Comparison of ENCODE assay signal across 2 cellular contexts in the genomic region with DNA sequence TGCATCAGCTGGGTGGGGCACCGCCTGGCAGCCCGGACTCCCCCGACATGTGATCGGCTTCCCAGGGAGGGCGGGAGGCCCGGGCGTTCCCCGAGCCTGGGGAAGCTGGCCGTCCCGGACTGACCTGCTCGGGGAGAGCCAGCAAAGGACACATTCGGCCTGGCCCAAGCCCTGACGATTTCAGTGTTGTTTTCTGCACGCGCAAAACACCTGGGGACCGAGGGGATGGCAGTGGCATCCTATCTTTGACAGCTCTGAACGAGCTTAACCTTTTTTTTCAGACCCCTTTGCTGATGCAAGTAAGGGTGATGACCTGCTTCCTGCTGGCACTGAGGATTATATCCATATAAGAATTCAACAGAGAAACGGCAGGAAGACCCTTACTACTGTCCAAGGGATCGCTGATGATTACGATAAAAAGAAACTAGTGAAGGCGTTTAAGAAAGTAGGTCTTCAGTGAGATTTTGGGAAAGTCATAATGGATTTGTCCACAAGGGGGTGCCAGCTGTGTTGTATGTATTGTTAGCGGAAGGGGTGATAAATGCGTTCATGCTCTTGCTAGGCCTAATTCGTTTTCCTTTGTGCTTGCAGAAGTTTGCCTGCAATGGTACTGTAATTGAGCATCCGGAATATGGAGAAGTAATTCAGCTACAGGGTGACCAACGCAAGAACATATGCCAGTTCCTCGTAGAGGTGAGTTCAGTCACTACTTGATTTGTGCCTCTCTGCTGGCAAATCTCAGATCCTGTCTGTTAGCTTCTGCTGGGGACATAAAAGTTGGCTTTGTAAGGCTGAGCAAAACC.
TF ChIP-seq lines count a peak whose summit lies in the region.

No MANE protein-coding gene starts in this region.

TF ChIP-seq in HEK293, 187 proteins besides CTCF, POLR2A, EP300 and RAD21 (continued from another document):
- TF ChIP-seq, protein P1, sequence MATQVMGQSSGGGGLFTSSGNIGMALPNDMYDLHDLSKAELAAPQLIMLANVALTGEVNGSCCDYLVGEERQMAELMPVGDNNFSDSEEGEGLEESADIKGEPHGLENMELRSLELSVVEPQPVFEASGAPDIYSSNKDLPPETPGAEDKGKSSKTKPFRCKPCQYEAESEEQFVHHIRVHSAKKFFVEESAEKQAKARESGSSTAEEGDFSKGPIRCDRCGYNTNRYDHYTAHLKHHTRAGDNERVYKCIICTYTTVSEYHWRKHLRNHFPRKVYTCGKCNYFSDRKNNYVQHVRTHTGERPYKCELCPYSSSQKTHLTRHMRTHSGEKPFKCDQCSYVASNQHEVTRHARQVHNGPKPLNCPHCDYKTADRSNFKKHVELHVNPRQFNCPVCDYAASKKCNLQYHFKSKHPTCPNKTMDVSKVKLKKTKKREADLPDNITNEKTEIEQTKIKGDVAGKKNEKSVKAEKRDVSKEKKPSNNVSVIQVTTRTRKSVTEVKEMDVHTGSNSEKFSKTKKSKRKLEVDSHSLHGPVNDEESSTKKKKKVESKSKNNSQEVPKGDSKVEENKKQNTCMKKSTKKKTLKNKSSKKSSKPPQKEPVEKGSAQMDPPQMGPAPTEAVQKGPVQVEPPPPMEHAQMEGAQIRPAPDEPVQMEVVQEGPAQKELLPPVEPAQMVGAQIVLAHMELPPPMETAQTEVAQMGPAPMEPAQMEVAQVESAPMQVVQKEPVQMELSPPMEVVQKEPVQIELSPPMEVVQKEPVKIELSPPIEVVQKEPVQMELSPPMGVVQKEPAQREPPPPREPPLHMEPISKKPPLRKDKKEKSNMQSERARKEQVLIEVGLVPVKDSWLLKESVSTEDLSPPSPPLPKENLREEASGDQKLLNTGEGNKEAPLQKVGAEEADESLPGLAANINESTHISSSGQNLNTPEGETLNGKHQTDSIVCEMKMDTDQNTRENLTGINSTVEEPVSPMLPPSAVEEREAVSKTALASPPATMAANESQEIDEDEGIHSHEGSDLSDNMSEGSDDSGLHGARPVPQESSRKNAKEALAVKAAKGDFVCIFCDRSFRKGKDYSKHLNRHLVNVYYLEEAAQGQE (tag by site-specific recombination; IDR thresholded peaks at IDR 0.05), result 0 out of 2 replicates have a peak, but pooled peaks have one; percentile 11
- TF ChIP-seq ZNF350 (tag by site-specific recombination; IDR thresholded peaks at IDR 0.05) (no peak), PRDM1 (tag by site-specific recombination; IDR thresholded peaks at IDR 0.05) (peak; percentile 94), HOXC10 (CRISPR knock-in tag; IDR thresholded peaks at IDR 0.05) (no peak)
- TF ChIP-seq, protein P2, sequence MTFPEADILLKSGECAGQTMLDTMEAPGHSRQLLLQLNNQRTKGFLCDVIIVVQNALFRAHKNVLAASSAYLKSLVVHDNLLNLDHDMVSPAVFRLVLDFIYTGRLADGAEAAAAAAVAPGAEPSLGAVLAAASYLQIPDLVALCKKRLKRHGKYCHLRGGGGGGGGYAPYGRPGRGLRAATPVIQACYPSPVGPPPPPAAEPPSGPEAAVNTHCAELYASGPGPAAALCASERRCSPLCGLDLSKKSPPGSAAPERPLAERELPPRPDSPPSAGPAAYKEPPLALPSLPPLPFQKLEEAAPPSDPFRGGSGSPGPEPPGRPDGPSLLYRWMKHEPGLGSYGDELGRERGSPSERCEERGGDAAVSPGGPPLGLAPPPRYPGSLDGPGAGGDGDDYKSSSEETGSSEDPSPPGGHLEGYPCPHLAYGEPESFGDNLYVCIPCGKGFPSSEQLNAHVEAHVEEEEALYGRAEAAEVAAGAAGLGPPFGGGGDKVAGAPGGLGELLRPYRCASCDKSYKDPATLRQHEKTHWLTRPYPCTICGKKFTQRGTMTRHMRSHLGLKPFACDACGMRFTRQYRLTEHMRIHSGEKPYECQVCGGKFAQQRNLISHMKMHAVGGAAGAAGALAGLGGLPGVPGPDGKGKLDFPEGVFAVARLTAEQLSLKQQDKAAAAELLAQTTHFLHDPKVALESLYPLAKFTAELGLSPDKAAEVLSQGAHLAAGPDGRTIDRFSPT (tag by site-specific recombination; IDR thresholded peaks at IDR 0.05), result no peak
TF ChIP-seq in HEK293: peak in this region for 11.

TF ChIP-seq in K562, 482 proteins besides CTCF, POLR2A, EP300 and RAD21 (continued from another document and continues in another):
- TF ChIP-seq, protein P3, sequence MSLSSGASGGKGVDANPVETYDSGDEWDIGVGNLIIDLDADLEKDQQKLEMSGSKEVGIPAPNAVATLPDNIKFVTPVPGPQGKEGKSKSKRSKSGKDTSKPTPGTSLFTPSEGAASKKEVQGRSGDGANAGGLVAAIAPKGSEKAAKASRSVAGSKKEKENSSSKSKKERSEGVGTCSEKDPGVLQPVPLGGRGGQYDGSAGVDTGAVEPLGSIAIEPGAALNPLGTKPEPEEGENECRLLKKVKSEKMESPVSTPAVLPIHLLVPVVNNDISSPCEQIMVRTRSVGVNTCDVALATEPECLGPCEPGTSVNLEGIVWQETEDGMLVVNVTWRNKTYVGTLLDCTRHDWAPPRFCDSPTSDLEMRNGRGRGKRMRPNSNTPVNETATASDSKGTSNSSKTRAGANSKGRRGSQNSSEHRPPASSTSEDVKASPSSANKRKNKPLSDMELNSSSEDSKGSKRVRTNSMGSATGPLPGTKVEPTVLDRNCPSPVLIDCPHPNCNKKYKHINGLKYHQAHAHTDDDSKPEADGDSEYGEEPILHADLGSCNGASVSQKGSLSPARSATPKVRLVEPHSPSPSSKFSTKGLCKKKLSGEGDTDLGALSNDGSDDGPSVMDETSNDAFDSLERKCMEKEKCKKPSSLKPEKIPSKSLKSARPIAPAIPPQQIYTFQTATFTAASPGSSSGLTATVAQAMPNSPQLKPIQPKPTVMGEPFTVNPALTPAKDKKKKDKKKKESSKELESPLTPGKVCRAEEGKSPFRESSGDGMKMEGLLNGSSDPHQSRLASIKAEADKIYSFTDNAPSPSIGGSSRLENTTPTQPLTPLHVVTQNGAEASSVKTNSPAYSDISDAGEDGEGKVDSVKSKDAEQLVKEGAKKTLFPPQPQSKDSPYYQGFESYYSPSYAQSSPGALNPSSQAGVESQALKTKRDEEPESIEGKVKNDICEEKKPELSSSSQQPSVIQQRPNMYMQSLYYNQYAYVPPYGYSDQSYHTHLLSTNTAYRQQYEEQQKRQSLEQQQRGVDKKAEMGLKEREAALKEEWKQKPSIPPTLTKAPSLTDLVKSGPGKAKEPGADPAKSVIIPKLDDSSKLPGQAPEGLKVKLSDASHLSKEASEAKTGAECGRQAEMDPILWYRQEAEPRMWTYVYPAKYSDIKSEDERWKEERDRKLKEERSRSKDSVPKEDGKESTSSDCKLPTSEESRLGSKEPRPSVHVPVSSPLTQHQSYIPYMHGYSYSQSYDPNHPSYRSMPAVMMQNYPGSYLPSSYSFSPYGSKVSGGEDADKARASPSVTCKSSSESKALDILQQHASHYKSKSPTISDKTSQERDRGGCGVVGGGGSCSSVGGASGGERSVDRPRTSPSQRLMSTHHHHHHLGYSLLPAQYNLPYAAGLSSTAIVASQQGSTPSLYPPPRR (CRISPR knock-in tag; IDR thresholded peaks at IDR 0.05; ENCODE audit: borderline replicate concordance), result 0 out of 2 replicates have a peak, but pooled peaks have one; percentile 21
- TF ChIP-seq ZNF324 (CRISPR knock-in tag; IDR thresholded peaks at IDR 0.05) (no peak), NFRKB (IDR thresholded peaks at IDR 0.05; ENCODE audit: low read depth) (0 out of 2 replicates have a peak, but pooled peaks have one; percentile 27), ZSCAN29 (IDR thresholded peaks at IDR 0.05) (no peak), KDM2B (CRISPR knock-in tag; IDR thresholded peaks at IDR 0.05) (no peak), ZZZ3 (IDR thresholded peaks at IDR 0.05) (no peak), SLC30A9 (CRISPR knock-in tag; IDR thresholded peaks at IDR 0.05) (no peak), KDM5B (IDR thresholded peaks at IDR 0.05; ENCODE audit: insufficient replicate concordance, low read depth, low read length) (no peak), MTA1 (IDR thresholded peaks at IDR 0.05; ENCODE audit: borderline replicate concordance) (no peak), RFX5 (IDR thresholded peaks at IDR 0.05; ENCODE audit: low read depth, low read length) (no peak)
- TF ChIP-seq, protein P4, sequence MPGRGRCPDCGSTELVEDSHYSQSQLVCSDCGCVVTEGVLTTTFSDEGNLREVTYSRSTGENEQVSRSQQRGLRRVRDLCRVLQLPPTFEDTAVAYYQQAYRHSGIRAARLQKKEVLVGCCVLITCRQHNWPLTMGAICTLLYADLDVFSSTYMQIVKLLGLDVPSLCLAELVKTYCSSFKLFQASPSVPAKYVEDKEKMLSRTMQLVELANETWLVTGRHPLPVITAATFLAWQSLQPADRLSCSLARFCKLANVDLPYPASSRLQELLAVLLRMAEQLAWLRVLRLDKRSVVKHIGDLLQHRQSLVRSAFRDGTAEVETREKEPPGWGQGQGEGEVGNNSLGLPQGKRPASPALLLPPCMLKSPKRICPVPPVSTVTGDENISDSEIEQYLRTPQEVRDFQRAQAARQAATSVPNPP (IDR thresholded peaks at IDR 0.05; ENCODE audit: borderline replicate concordance, insufficient read depth, insufficient read length), result no peak
- TF ChIP-seq, protein P5, sequence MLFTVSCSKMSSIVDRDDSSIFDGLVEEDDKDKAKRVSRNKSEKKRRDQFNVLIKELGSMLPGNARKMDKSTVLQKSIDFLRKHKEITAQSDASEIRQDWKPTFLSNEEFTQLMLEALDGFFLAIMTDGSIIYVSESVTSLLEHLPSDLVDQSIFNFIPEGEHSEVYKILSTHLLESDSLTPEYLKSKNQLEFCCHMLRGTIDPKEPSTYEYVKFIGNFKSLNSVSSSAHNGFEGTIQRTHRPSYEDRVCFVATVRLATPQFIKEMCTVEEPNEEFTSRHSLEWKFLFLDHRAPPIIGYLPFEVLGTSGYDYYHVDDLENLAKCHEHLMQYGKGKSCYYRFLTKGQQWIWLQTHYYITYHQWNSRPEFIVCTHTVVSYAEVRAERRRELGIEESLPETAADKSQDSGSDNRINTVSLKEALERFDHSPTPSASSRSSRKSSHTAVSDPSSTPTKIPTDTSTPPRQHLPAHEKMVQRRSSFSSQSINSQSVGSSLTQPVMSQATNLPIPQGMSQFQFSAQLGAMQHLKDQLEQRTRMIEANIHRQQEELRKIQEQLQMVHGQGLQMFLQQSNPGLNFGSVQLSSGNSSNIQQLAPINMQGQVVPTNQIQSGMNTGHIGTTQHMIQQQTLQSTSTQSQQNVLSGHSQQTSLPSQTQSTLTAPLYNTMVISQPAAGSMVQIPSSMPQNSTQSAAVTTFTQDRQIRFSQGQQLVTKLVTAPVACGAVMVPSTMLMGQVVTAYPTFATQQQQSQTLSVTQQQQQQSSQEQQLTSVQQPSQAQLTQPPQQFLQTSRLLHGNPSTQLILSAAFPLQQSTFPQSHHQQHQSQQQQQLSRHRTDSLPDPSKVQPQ (CRISPR knock-in tag; IDR thresholded peaks at IDR 0.05; ENCODE audit: borderline replicate concordance), result no peak
- TF ChIP-seq, protein P6, sequence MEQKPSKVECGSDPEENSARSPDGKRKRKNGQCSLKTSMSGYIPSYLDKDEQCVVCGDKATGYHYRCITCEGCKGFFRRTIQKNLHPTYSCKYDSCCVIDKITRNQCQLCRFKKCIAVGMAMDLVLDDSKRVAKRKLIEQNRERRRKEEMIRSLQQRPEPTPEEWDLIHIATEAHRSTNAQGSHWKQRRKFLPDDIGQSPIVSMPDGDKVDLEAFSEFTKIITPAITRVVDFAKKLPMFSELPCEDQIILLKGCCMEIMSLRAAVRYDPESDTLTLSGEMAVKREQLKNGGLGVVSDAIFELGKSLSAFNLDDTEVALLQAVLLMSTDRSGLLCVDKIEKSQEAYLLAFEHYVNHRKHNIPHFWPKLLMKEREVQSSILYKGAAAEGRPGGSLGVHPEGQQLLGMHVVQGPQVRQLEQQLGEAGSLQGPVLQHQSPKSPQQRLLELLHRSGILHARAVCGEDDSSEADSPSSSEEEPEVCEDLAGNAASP (IDR thresholded peaks at IDR 0.05), result no peak
- TF ChIP-seq, protein P7, sequence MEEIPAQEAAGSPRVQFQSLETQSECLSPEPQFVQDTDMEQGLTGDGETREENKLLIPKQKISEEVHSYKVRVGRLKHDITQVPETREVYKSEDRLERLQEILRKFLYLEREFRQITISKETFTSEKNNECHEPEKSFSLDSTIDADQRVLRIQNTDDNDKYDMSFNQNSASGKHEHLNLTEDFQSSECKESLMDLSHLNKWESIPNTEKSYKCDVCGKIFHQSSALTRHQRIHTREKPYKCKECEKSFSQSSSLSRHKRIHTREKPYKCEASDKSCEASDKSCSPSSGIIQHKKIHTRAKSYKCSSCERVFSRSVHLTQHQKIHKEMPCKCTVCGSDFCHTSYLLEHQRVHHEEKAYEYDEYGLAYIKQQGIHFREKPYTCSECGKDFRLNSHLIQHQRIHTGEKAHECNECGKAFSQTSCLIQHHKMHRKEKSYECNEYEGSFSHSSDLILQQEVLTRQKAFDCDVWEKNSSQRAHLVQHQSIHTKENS (CRISPR knock-in tag; IDR thresholded peaks at IDR 0.05), result no peak
- TF ChIP-seq, protein P8, sequence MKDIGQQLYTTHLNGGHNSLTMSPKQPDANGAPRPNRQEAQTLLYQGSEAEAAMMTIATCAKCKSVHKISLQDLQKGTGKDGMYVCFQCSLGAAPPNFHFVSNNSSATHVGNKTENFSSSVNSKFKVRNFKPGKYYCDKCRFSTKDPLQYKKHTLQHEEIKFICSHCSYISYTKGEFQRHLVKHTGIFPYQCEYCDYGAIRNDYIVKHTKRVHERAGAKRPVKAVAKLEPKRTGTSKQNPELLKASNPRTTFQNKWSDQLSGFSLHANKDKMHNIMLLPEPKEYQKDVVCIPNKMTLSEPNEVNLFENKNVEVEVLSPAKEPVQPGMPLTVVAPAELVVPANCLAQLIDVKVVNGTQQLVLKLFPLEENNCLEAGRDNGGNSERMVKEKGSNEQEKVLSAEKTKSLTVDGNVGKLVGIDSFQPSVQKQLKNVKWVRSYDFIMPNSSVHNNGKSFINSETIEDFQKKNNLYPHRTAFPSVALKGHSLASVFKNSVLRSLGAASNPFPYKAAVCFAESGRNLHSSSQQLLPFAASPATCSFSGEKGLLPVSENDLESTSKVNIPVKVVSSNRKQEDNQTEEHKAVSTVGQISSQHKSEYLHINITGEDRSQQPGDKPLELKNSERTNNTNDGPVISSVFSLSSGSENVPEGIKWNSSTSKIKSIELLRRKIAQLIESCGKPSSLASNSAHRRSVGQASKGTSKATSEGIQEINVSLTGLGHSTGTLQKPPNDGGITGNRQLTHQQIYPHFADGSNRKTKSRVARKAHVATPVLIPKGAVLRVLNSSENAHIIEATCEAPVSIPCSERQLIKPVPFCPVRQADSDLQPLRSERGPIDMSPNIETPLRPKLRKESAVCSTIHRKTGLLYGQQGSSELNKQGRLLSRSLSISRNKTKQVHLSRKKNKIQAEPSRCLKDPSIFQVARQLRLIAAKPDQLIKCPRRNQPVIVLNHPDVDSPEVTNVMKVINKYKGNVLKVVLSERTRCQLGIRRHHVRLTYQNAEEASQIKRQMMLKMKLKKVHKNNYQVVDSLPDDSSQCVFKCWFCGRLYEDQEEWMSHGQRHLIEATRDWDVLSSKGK (CRISPR knock-in tag; IDR thresholded peaks at IDR 0.05), result no peak
- TF ChIP-seq, protein P9, sequence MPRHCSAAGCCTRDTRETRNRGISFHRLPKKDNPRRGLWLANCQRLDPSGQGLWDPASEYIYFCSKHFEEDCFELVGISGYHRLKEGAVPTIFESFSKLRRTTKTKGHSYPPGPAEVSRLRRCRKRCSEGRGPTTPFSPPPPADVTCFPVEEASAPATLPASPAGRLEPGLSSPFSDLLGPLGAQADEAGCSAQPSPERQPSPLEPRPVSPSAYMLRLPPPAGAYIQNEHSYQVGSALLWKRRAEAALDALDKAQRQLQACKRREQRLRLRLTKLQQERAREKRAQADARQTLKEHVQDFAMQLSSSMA (CRISPR knock-in tag; IDR thresholded peaks at IDR 0.05), result peak; percentile 60; the same call in 1 of the 2 replicates
